Comparison of ENCODE assay signal across 8 cellular contexts in the genomic region with DNA sequence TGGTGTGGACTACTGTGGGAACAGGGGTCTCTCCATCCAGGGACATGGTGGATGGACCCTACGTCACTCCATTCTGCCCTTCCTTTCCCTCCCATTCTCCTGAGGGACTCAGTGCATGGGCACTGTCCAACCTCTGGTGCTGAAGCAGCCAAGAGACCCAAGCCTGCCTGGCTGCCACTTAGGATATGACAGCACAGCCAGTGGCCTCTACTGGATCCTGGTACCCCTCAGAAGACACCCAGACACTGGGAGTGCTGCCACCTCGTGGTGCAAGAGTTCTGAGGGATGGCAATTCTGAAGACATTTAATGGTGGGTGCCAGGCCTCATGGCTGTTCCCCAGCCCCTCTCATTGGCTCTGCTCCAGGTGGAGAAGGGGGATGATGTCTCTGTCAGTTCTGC.
A peak's percentile ranks its signal among the peaks of the same experiment; 100 is the strongest.
DNase-seq lines count a peak whose midpoint lies in the region; ATAC-seq and TF ChIP-seq lines count a peak whose summit lies in the region.
"Not testable (repeated sequence)": the region's sequence is repeated elsewhere in the genome, so short reads cannot be mapped to it uniquely, and the experiment has no call there.

No MANE protein-coding gene starts in this region.

- not testable (repeated sequence) for TF ChIP-seq EP300 in Ishikawa (IDR thresholded peaks at IDR 0.05; ENCODE audit: borderline replicate concordance); SK-N-SH (IDR thresholded peaks at IDR 0.05; ENCODE audit: borderline replicate concordance in 1 of 2, low read depth in 1 of 2, low read length in 1 of 2)

- intact Hi-C loops in MCF 10A (cut with micrococcal nuclease), result not testable (repeated sequence)

- POLR2A ChIA-PET in SK-N-SH (lab: Yijun Ruan, JAX); MCF 10A (lab: Yijun Ruan, JAX): not testable (repeated sequence)

- TF ChIP-seq CTCF in SK-N-SH (IDR thresholded peaks at IDR 0.05), result peak; percentile 20; the same call in 1 of the 2 replicates
- not testable (repeated sequence) for TF ChIP-seq CTCF in MCF 10A (IDR thresholded peaks at IDR 0.05; ENCODE audit: unreplicated experiment)

- H3K27ac ChIP-seq in SK-N-SH (ENCODE audit: low read depth in 2 of 2, low read length in 1 of 2), result not testable (repeated sequence)

- H3K27ac Mint-ChIP-seq in MCF 10A (ENCODE audit: low read depth, unreplicated experiment), result not testable (repeated sequence)

- WGBS in SK-N-SH (ENCODE audit: low lambda C conversion rate), result 0% methylated on average over 1 of the region's 2 CpGs

- not testable (repeated sequence) for H3K4me1 ChIP-seq in SK-N-SH (ENCODE audit: control insufficient read depth in 1 of 2, insufficient read depth in 2 of 2, low read depth in 1 of 2, low read length in 1 of 2)

- not testable (repeated sequence) for H3K9me3 ChIP-seq in SK-N-SH

- H3K36me3 ChIP-seq in SK-N-SH (replicated peaks in 1 of 2; ENCODE audit: control insufficient read depth in 1 of 2, insufficient read depth in 2 of 2, low read length in 1 of 2), result not testable (repeated sequence)

- not testable (repeated sequence) for H3K27me3 Mint-ChIP-seq in MCF 10A (ENCODE audit: insufficient read depth, unreplicated experiment)

- H3K9ac ChIP-seq in SK-N-SH, result not testable (repeated sequence)

- H3K27me3 ChIP-seq in SK-N-SH (ENCODE audit: insufficient read depth), result not testable (repeated sequence)

- H3F3A ChIP-seq in SK-N-SH (replicated peaks; ENCODE audit: insufficient read depth), result not testable (repeated sequence)

- H4K20me1 ChIP-seq in SK-N-SH (ENCODE audit: insufficient read depth), result not testable (repeated sequence)

- CTCF ChIA-PET in SK-N-SH (lab: Yijun Ruan, JAX); MCF 10A (lab: Yijun Ruan, JAX): not testable (repeated sequence)

- H3K9me3 Mint-ChIP-seq in MCF 10A (ENCODE audit: unreplicated experiment), result not testable (repeated sequence)

- H2AFZ ChIP-seq in SK-N-SH (ENCODE audit: low read depth), result not testable (repeated sequence)

- DNase-seq in DMS53 (lab: John Stamatoyannopoulos, UW) (peak; percentile 6), NCI-H82 (lab: John Stamatoyannopoulos, UW) (peak; percentile 20), MCF 10A (ENCODE audit: unreplicated experiment) (peak; percentile 11), iPS DF 4.7 (ENCODE audit: extremely low read depth, low spot score) (peak; percentile 9)
- DNase-seq in SK-N-SH, result not testable (repeated sequence)
- peak; percentile 2 for DNase-seq in stimulated activated CD4-positive, alpha-beta T cell treated with anti-CD3 and anti-CD28 coated beads, Interleukin-15, amount 100 ng/mL, for 24 hours

- not testable (repeated sequence) for H3K36me3 Mint-ChIP-seq in MCF 10A (ENCODE audit: insufficient read depth, unreplicated experiment)

- H3K4me3 Mint-ChIP-seq in MCF 10A (ENCODE audit: unreplicated experiment), result not testable (repeated sequence)

- not testable (repeated sequence) for H3K79me2 ChIP-seq in SK-N-SH (ENCODE audit: insufficient read depth)

- peak; percentile 66 for ATAC-seq in GM18868 (IDR thresholded peaks at IDR 0.05; ENCODE audit: unreplicated experiment)

- peak; percentile 25; the same call in 1 of the 2 replicates for TF ChIP-seq RAD21 in Ishikawa (IDR thresholded peaks at IDR 0.05; ENCODE audit: low read depth)
- TF ChIP-seq RAD21 in SK-N-SH (IDR thresholded peaks at IDR 0.05; ENCODE audit: low read length), result not testable (repeated sequence)

- not testable (repeated sequence) for H3K4me1 Mint-ChIP-seq in MCF 10A (ENCODE audit: insufficient read depth, unreplicated experiment)

- H3K4me3 ChIP-seq in SK-N-SH (ENCODE audit: low read depth in 2 of 2, low read length in 1 of 2), result not testable (repeated sequence)

- H3K9me2 ChIP-seq in SK-N-SH, result not testable (repeated sequence)

- BruUV-seq in MCF 10A (replicated peaks; lab: Mats Ljungman, UMichigan), result not testable (repeated sequence)

- not testable (repeated sequence) for H3K4me2 ChIP-seq in SK-N-SH

TF ChIP-seq in Ishikawa, 13 proteins besides CTCF, POLR2A, EP300 and RAD21:
- TF ChIP-seq, protein P1, sequence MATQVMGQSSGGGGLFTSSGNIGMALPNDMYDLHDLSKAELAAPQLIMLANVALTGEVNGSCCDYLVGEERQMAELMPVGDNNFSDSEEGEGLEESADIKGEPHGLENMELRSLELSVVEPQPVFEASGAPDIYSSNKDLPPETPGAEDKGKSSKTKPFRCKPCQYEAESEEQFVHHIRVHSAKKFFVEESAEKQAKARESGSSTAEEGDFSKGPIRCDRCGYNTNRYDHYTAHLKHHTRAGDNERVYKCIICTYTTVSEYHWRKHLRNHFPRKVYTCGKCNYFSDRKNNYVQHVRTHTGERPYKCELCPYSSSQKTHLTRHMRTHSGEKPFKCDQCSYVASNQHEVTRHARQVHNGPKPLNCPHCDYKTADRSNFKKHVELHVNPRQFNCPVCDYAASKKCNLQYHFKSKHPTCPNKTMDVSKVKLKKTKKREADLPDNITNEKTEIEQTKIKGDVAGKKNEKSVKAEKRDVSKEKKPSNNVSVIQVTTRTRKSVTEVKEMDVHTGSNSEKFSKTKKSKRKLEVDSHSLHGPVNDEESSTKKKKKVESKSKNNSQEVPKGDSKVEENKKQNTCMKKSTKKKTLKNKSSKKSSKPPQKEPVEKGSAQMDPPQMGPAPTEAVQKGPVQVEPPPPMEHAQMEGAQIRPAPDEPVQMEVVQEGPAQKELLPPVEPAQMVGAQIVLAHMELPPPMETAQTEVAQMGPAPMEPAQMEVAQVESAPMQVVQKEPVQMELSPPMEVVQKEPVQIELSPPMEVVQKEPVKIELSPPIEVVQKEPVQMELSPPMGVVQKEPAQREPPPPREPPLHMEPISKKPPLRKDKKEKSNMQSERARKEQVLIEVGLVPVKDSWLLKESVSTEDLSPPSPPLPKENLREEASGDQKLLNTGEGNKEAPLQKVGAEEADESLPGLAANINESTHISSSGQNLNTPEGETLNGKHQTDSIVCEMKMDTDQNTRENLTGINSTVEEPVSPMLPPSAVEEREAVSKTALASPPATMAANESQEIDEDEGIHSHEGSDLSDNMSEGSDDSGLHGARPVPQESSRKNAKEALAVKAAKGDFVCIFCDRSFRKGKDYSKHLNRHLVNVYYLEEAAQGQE (IDR thresholded peaks at IDR 0.05; ENCODE audit: low read depth), result peak; percentile 79
TF ChIP-seq in Ishikawa: peak in this region for 1; not testable (repeated sequence) for 12.

TF ChIP-seq in SK-N-SH, 30 proteins besides CTCF, POLR2A, EP300 and RAD21:
- TF ChIP-seq, protein P1 (IDR thresholded peaks at IDR 0.05; ENCODE audit: low read depth, low read length), result peak; percentile 83
